ENCODE assay signal across 18 cellular contexts in the genomic region with DNA sequence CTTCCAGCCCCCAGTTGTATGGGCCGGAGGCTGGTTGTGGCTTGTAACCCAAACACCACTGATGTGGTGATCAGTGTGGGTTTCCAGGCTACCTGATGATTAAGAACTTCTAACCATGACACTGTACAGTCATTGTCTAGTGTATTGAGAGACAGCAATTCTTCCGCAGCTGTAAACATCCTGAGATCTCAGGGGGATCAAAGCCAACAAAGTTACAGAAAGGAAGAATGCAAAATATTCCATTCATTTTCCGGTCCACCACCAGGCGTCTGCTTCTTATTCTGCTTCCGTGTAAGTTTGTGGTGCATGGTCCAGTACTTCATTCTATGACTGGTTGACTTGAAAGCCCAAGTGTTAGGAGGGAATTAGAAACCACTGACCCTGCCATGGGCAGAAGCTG. TPM values are rescaled to one million over a fixed set of nuclear protein-coding genes. Genes with fewer than 3 reads are reported as not detected.
DNase-seq lines count a peak whose midpoint lies in the region; ATAC-seq, FAIRE-seq and TF ChIP-seq lines count a peak whose summit lies in the region.
"Had no signal": no experiment of that assay in that cellular context is flagged by ENCODE, and none has a peak within 500 bp of the region (broad histone marks: within the 10 kb centered on the region; RNA-seq: fewer than 3 reads in every experiment).

No MANE protein-coding gene starts in this region.

- peaks cover 28% of the 10 kb centered on the region for H3K4me1 ChIP-seq in mesodermal cell (ENCODE audit: control insufficient read depth, insufficient read depth, low read length, poor library complexity, severe bottlenecking)
- H3K4me1 ChIP-seq in psoas muscle = no peaks in the 10 kb centered on the region
- H3K4me1 ChIP-seq: right atrium auricular region had no signal

- TF ChIP-seq CTCF in AG10803 (conservative IDR thresholded peaks at IDR 0.05; ENCODE audit: low read length) (peak; percentile 64), psoas muscle (IDR thresholded peaks at IDR 0.05) (no peak)

- no peaks in the 10 kb centered on the region for H3K27me3 ChIP-seq in psoas muscle (ENCODE audit: insufficient read depth in 3 of 3, low read length in 2 of 3)
- H3K27me3 ChIP-seq: right atrium auricular region had no signal

- 92% methylated on average over 2 of the region's 5 CpGs; no CpG with 5 or more reads in 1 of the 2 experiments for WGBS in mesodermal cell (ENCODE audit: insufficient coverage in 2 of 2), 2 experiments
- 39 to 49% (median 48%) methylated on average over 5 of the region's 5 CpGs for WGBS in psoas muscle, 3 donors

- H3K4me3 ChIP-seq in AG10803 (ENCODE audit: low read length) = no peak overlapping the region
- no peak overlapping the region for H3K4me3 ChIP-seq in mesodermal cell (ENCODE audit: extremely low read depth, insufficient read depth, low read length, poor library complexity, severe bottlenecking)
- H3K4me3 ChIP-seq in psoas muscle = no peak overlapping the region
- H3K4me3 ChIP-seq: right atrium auricular region had no signal

- intact Hi-C loops in psoas muscle (cut with DNase I) = no loop called here

- no peak for ATAC-seq in psoas muscle
- ATAC-seq in GM21576 (IDR thresholded peaks at IDR 0.05; ENCODE audit: unreplicated experiment) = no peak
- ATAC-seq: activated naive CD4-positive, alpha-beta T cell treated with anti-CD3 and anti-CD28 coated beads, Interleukin-2, amount 50 U/mL, for 72 hours; PC-3; stimulated activated naive B cell treated with anti-CD40 and anti-IgM and Interleukin-4, amounts not matched to agents 10 μg/mL and 1 μg/mL and 100 μg/mL, for 72 hours had no signal

- DNase-seq in AG10803 (ENCODE audit: low read depth) (peak; percentile 92), HTR-8/SVneo (ENCODE audit: insufficient read length, low spot score) (peak; percentile 52), dedifferentiated amniotic fluid mesenchymal stem cell (ENCODE audit: extremely low spot score) (peak; percentile 35), psoas muscle (no peak), NCI-H82 treated with DMSO at 0.1 percent for 48 hours (lab: John Stamatoyannopoulos, UW; ENCODE audit: unreplicated experiment) (no peak)
- no peak for DNase-seq in stimulated activated CD4-positive, alpha-beta T cell treated with anti-CD3 and anti-CD28 coated beads, Interleukin-12 subunit alpha, Interleukin-12 subunit beta, amount 100 ng/mL, for 4 hours
- DNase-seq: activated CD4-positive, alpha-beta T cell treated with anti-CD3 and anti-CD28 coated beads for 1 hour; cortex of kidney; DMS79 treated with DMSO at 0.1 percent for 48 hours; NCI-H1417 treated with DMSO at 0.1 percent for 48 hours; NCI-H345; PC-3; stimulated activated naive B cell treated with anti-CD40 and anti-IgM and Interleukin-4, amounts not matched to agents 10 μg/mL and 1 μg/mL and 100 μg/mL, for 72 hours; T-helper 1 cell had no signal

- FAIRE-seq in HTR-8/SVneo (lab: Jason Lieb, UNC) = peak; percentile 89

- H3K9me3 ChIP-seq in mesodermal cell (ENCODE audit: control insufficient read depth, low read length) (peaks cover 19% of the 10 kb centered on the region), psoas muscle (no peaks in the 10 kb centered on the region)
- H3K9me3 ChIP-seq: right atrium auricular region had no signal

- H3K27ac ChIP-seq in mesodermal cell (ENCODE audit: low read depth, low read length, severe bottlenecking) (peak overlapping the region; percentile 46), psoas muscle (no peak overlapping the region)
- H3K27ac ChIP-seq: right atrium auricular region had no signal

- no peaks in the 10 kb centered on the region for H3K36me3 ChIP-seq in mesodermal cell (ENCODE audit: control insufficient read depth, insufficient read depth, low read length)
- H3K36me3 ChIP-seq in psoas muscle (ENCODE audit: insufficient read depth in 1 of 2, low read depth in 1 of 2) = no peaks in the 10 kb centered on the region
- H3K36me3 ChIP-seq: right atrium auricular region had no signal

RNA-seq across cellular contexts. Expression of gene GLI3, which starts 10.3 kb away (rescaled TPM):
- 35.6 TPM for polyA plus RNA-seq in mesodermal cell (2013, experiment 1 of 2)
- polyA plus RNA-seq in mesodermal cell (2013, experiment 2 of 2) = 31.7 TPM
- 1 to 10 TPM; 3.2 to 4.9 (median 4.1) TPM for total RNA-seq in psoas muscle
- polyA plus RNA-seq in psoas muscle = 1 to 10 TPM in 1 of 3 donors, under 1 TPM in 2; 0.24 to 1.2 (median 0.26) TPM

Comparison
In these comparisons a context has a peak if more than half of its experiments do, and no peak if none do; other contexts are left out.
1. DNase-seq: peak in AG10803 (single experiment), HTR-8/SVneo (single experiment) and dedifferentiated amniotic fluid mesenchymal stem cell (single experiment); none in stimulated activated CD4-positive, alpha-beta T cell treated with anti-CD3 and anti-CD28 coated beads, Interleukin-12 subunit alpha, Interleukin-12 subunit beta, amount 100 ng/mL, for 4 hours (single experiment), psoas muscle (0 of 2) and NCI-H82 treated with DMSO at 0.1 percent for 48 hours (single experiment).